9 cellular contexts compared by ENCODE assay signal in the genomic region with DNA sequence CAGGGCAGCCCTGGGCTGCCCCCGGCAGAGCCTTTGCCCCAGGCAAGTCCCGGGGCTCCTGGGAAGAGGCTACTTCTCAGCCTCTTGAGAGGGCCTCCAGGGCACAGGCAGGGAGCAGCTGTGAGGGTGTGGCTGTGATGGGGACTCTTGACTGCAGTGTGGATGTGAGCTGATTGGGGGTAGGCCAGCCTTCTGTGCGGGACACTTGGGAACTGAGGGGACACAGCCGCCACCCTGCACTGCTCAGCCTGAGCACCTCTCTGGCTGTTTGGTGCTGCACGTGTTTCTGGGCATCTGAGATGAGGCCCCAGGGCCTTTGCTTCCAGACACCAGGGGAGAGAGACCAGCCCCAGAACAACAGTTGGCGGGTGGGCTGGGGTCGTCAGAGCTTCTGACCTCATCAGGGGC.
DNase-seq lines count a peak whose midpoint lies in the region; ATAC-seq and TF ChIP-seq lines count a peak whose summit lies in the region.
"Had no signal": no experiment of that assay in that cellular context is flagged by ENCODE, and none has a peak within 500 bp of the region (broad histone marks: within the 10 kb centered on the region; RNA-seq: fewer than 3 reads in every experiment).

No MANE protein-coding gene starts in this region.

- dilution Hi-C loops in mammary epithelial cell (cut with HindIII; ENCODE audit: low sequenced_read_pairs) = no loop called here

- H3K4me3 ChIP-seq in mammary epithelial cell (replicated peaks in 1 of 3; ENCODE audit: insufficient read depth in 1 of 3, low read depth in 2 of 3, low read length in 3 of 3) (no peak overlapping the region), parathyroid adenoma (ENCODE audit: low read depth, low read length) (no peak overlapping the region), OCI-LY7 (ENCODE audit: low read depth, low read length, poor library complexity, severe bottlenecking) (no peak overlapping the region)
- H3K4me3 ChIP-seq: A549 had no signal

- H3K4me2 ChIP-seq in mammary epithelial cell (ENCODE audit: insufficient read depth, low read depth, low read length) (peak overlapping the region; percentile 83), parathyroid adenoma (ENCODE audit: low read length) (no peak overlapping the region), OCI-LY7 (ENCODE audit: low read length) (no peak overlapping the region)
- H3K4me2 ChIP-seq: A549 had no signal

- in situ Hi-C loops in mammary epithelial cell (cut with MboI; ENCODE audit: low sequenced_read_pairs in 2 of 2) = no loop called here

- H3K4me1 ChIP-seq in mammary epithelial cell (ENCODE audit: insufficient read depth, low read length) (peaks cover 32% of the 10 kb centered on the region), parathyroid adenoma (no peaks in the 10 kb centered on the region), OCI-LY7 (ENCODE audit: insufficient read depth, low read length, poor library complexity, severe bottlenecking) (peaks cover 7% of the 10 kb centered on the region)

- WGBS in mammary epithelial cell (ENCODE audit: low coverage, missing lambda C conversion rate) = 27% methylated on average over 7 of the region's 7 CpGs

- peak overlapping the region; percentile 24 for H3K27ac ChIP-seq in mammary epithelial cell (ENCODE audit: insufficient read depth, low read depth, low read length)
- H3K27ac ChIP-seq in parathyroid adenoma = peak overlapping the region; percentile 64
- H3K27ac ChIP-seq in OCI-LY7 (ENCODE audit: low read depth, low read length, poor library complexity, severe bottlenecking) = no peak overlapping the region

- no peaks in the 10 kb centered on the region for H3K27me3 ChIP-seq in mammary epithelial cell (ENCODE audit: insufficient read depth, low read length)
- H3K27me3 ChIP-seq in parathyroid adenoma (ENCODE audit: control insufficient read depth, insufficient read depth, low read length) = no peaks in the 10 kb centered on the region

- H3K9ac ChIP-seq in mammary epithelial cell (ENCODE audit: insufficient read depth, low read length) (no peak overlapping the region), parathyroid adenoma (no peak overlapping the region)

- no peaks in the 10 kb centered on the region for H3K9me2 ChIP-seq in OCI-LY7 (ENCODE audit: insufficient read depth, low read length)

- BruUV-seq in mammary epithelial cell (replicated peaks; lab: Mats Ljungman, UMichigan) = no TSS peak
- no TSS peak for BruUV-seq in OCI-LY7 (replicated peaks; lab: Mats Ljungman, UMichigan)

- H2AFZ ChIP-seq in mammary epithelial cell (ENCODE audit: low read depth, low read length) (no peak overlapping the region), parathyroid adenoma (no peak overlapping the region), OCI-LY7 (ENCODE audit: low read length) (no peak overlapping the region)

- peak; percentile 28 for ATAC-seq in HG03571 (IDR thresholded peaks at IDR 0.05; ENCODE audit: unreplicated experiment)

- H4K20me1 ChIP-seq in mammary epithelial cell (ENCODE audit: insufficient read depth, low read length) (no peaks in the 10 kb centered on the region), OCI-LY7 (ENCODE audit: insufficient read depth, low read length) (peaks cover 6% of the 10 kb centered on the region; the same call in 1 of the 2 replicates)

- DNase-seq in NCI-H524 (lab: John Stamatoyannopoulos, UW) (peak; percentile 20 to 40), NCI-H524 treated with DMSO at 0.1 percent for 48 hours (lab: John Stamatoyannopoulos, UW) (no peak), mammary epithelial cell (no peak), GM19240 (ENCODE audit: insufficient read length, low spot score) (no peak), mesenteric fat pad (ENCODE audit: low spot score) (no peak), OCI-LY7 (ENCODE audit: low spot score) (no peak)

- intact Hi-C loops in mammary epithelial cell (cut with micrococcal nuclease) = loop anchor here (1.0 kb wide), 1 partner anchor 56 kb away; no protein-coding TSS in a partner anchor
- intact Hi-C loops in OCI-LY7 (cut with micrococcal nuclease; ENCODE audit: unreplicated experiment) = no loop called here

- H3K79me2 ChIP-seq in mammary epithelial cell (ENCODE audit: insufficient read depth, low read length) (peaks cover 84% of the 10 kb centered on the region), parathyroid adenoma (peaks cover 29% of the 10 kb centered on the region), OCI-LY7 (ENCODE audit: insufficient read depth, low read depth, low read length) (no peaks in the 10 kb centered on the region)

- no peaks in the 10 kb centered on the region for H3K36me3 ChIP-seq in mammary epithelial cell (ENCODE audit: insufficient read depth, low read length)
- no peaks in the 10 kb centered on the region for H3K36me3 ChIP-seq in parathyroid adenoma (ENCODE audit: control insufficient read depth, insufficient read depth, low read length)
- H3K36me3 ChIP-seq in OCI-LY7 (ENCODE audit: insufficient read depth, low read length) = no peaks in the 10 kb centered on the region

- H3K9me3 ChIP-seq in mammary epithelial cell (replicated peaks; ENCODE audit: insufficient read depth, low read length) (no peaks in the 10 kb centered on the region), parathyroid adenoma (ENCODE audit: control insufficient read depth, low read length) (no peaks in the 10 kb centered on the region), OCI-LY7 (ENCODE audit: low read length) (no peaks in the 10 kb centered on the region)
- H3K9me3 ChIP-seq: A549 had no signal

- TF ChIP-seq CTCF in mammary epithelial cell (conservative IDR thresholded peaks at IDR 0.05 in 1 of 2, IDR thresholded peaks at IDR 0.05 in 1 of 2; ENCODE audit: extremely low read depth in 1 of 2, insufficient read depth in 1 of 2, low read depth in 1 of 2, low read length in 2 of 2) (no peak), parathyroid adenoma (IDR thresholded peaks at IDR 0.05) (no peak), OCI-LY7 (conservative IDR thresholded peaks at IDR 0.05; ENCODE audit: low read length) (no peak)

- POLR2A ChIA-PET in OCI-LY7 (lab: Charles Lee) = interaction anchor here (0.5 to 0.6 kb wide), 2 partner anchors 62 to 314 kb away, joined by 3 read pairs; no protein-coding TSS in a partner anchor

- CTCF ChIA-PET in mammary epithelial cell (lab: Charles Lee; ENCODE audit: low non-redundant PET) (no interaction called here), OCI-LY7 (lab: Charles Lee; ENCODE audit: unreplicated experiment) (no interaction called here)

Comparison
In these comparisons a context has a peak if more than half of its experiments do, and no peak if none do; other contexts are left out.
1. DNase-seq: peak in NCI-H524 (2 of 2); none in NCI-H524 treated with DMSO at 0.1 percent for 48 hours (single experiment), mammary epithelial cell (single experiment), GM19240 (single experiment), mesenteric fat pad (single experiment) and OCI-LY7 (single experiment).